In genomic region chr17:30450125-30451027, GRCh38 we compare ENCODE assay signal across 22 cellular contexts. TPM values are rescaled to one million over a fixed set of nuclear protein-coding genes. Genes with fewer than 3 reads are reported as not detected.
A peak's percentile ranks its signal among the peaks of the same experiment; 100 is the strongest.
DNase-seq lines count a peak whose midpoint lies in the region; ATAC-seq and TF ChIP-seq lines count a peak whose summit lies in the region.
"Had no signal": no experiment of that assay in that cellular context is flagged by ENCODE, and none has a peak within 500 bp of the region (broad histone marks: within the 10 kb centered on the region; RNA-seq: fewer than 3 reads in every experiment).

No MANE protein-coding gene starts in this region.

- no peak overlapping the region for H3K4ac ChIP-seq in IMR-90 (ENCODE audit: low read depth, low read length)

- H3K27ac Mint-ChIP-seq in T-helper 17 cell: no peak overlapping the region
- H3K27ac Mint-ChIP-seq: activated CD4-positive, alpha-beta T cell treated with anti-CD3 and anti-CD28 coated beads, Interleukin-2, amount 10 ng/mL, durations not matched to agents 7 days and 5 days; CD4-positive, CD25-positive, alpha-beta regulatory T cell; GM23338; memory B cell; natural killer cell treated with Interleukin-12 subunit alpha and Interleukin-12 subunit beta and Interleukin-15 and Interleukin-18, amount 100 ng/mL, for 72 hours had no signal

- no peak for TF ChIP-seq RAD21 in IMR-90 (IDR thresholded peaks at IDR 0.05; ENCODE audit: low read length)
- TF ChIP-seq RAD21 in liver (IDR thresholded peaks at IDR 0.05): peak in 1 of 2 donors; percentile 51

- no TSS peak for BruUV-seq in IMR-90 (replicated peaks; lab: Mats Ljungman, UMichigan)

- peaks cover 6% of the 10 kb centered on the region for H3K4me1 Mint-ChIP-seq in T-helper 17 cell
- H3K4me1 Mint-ChIP-seq: activated CD4-positive, alpha-beta T cell treated with anti-CD3 and anti-CD28 coated beads, Interleukin-2, amount 10 ng/mL, durations not matched to agents 7 days and 5 days; GM23338; memory B cell had no signal

- H2AFZ ChIP-seq in ACC112 (ENCODE audit: low read length, unreplicated experiment) (no peak overlapping the region), IMR-90 (replicated peaks; ENCODE audit: low read length, poor library complexity) (no peak overlapping the region)
- H2AFZ ChIP-seq: GM23338 had no signal

- H4K5ac ChIP-seq in IMR-90 (ENCODE audit: low read depth, low read length): no peak overlapping the region

- 100% methylated on average over 2 of the region's 12 CpGs; no CpG with 5 or more reads in 1 of the 2 experiments for WGBS in IMR-90 (ENCODE audit: extremely low coverage in 2 of 2, insufficient read length in 1 of 2), 2 experiments
- WGBS in liver: 80% methylated on average over 12 of the region's 12 CpGs

- H3K23ac ChIP-seq in IMR-90 (ENCODE audit: low read depth, low read length): no peak overlapping the region

- H3K18ac ChIP-seq in IMR-90 (ENCODE audit: low read depth, low read length): no peak overlapping the region

- H3K9me3 ChIP-seq in IMR-90 (ENCODE audit: control insufficient read depth, insufficient read depth, low read length) (no peaks in the 10 kb centered on the region), liver (ENCODE audit: control insufficient read depth in 4 of 4, low read length in 3 of 4) (no peaks in the 10 kb centered on the region), T-helper 17 cell (ENCODE audit: control insufficient read depth, low read length, poor library complexity, severe bottlenecking) (no peaks in the 10 kb centered on the region)
- H3K9me3 ChIP-seq: gastroesophageal sphincter, MG63 had no signal

- H3K9ac ChIP-seq in IMR-90 (ENCODE audit: low read depth, low read length) (no peak overlapping the region), liver (ENCODE audit: low read depth in 1 of 2, low read length in 2 of 2) (no peak overlapping the region)

- H2AK9ac ChIP-seq in IMR-90 (replicated peaks; ENCODE audit: low read depth, low read length, poor library complexity): no peak overlapping the region

- no peak overlapping the region for H4K91ac ChIP-seq in IMR-90 (ENCODE audit: insufficient read depth, low read depth, low read length)

- no peak overlapping the region for H2BK20ac ChIP-seq in IMR-90 (ENCODE audit: low read depth, low read length)

- dilution Hi-C loops in IMR-90 (cut with HindIII; ENCODE audit: low sequenced_read_pairs, unreplicated experiment): no loop called here

- no peak for TF ChIP-seq CTCF in IMR-90 (conservative IDR thresholded peaks at IDR 0.05; ENCODE audit: low read depth, low read length)
- no peak for TF ChIP-seq CTCF in liver (IDR thresholded peaks at IDR 0.05; ENCODE audit: low read depth, low read length, missing input control)

- H3K4me1 ChIP-seq in ACC112 (ENCODE audit: control insufficient read depth, insufficient read depth, low read length, unreplicated experiment) (peaks cover 12% of the 10 kb centered on the region), IMR-90 (ENCODE audit: control insufficient read depth, insufficient read depth, low read length) (no peaks in the 10 kb centered on the region; the same call in 1 of the 2 replicates), liver (ENCODE audit: control insufficient read depth in 4 of 4, insufficient read depth in 4 of 4, low read length in 3 of 4) (peaks cover 4 to 17% (median 12%) of the 10 kb centered on the region in 4 donors)

- no peaks in the 10 kb centered on the region for H3K27me3 Mint-ChIP-seq in T-helper 17 cell
- H3K27me3 Mint-ChIP-seq: activated CD4-positive, alpha-beta T cell treated with anti-CD3 and anti-CD28 coated beads, Interleukin-2, amount 10 ng/mL, durations not matched to agents 7 days and 5 days; CD4-positive, CD25-positive, alpha-beta regulatory T cell; effector memory CD8-positive, alpha-beta T cell; memory B cell; natural killer cell treated with Interleukin-12 subunit alpha and Interleukin-12 subunit beta and Interleukin-15 and Interleukin-18, amount 100 ng/mL, for 72 hours had no signal

- H3K4me3 ChIP-seq in ACC112 (ENCODE audit: low read depth, low read length): no peak overlapping the region
- no peak overlapping the region for H3K4me3 ChIP-seq in IMR-90 (ENCODE audit: insufficient read depth, low read depth, low read length)
- no peak overlapping the region for H3K4me3 ChIP-seq in liver (ENCODE audit: low read depth in 1 of 3, low read length in 3 of 3)
- H3K4me3 ChIP-seq: cardiac muscle cell, gastroesophageal sphincter, GM23338, MG63 had no signal

- POLR2A ChIA-PET in IMR-90 (lab: Charles Lee; ENCODE audit: unreplicated experiment): interaction anchor here (0.6 kb wide), 1 partner anchor 1158 kb away, joined by 6 read pairs; no protein-coding TSS in a partner anchor

- H2AK5ac ChIP-seq in IMR-90 (ENCODE audit: low read depth, low read length): 0 out of 2 replicates have a peak overlapping the region, but pooled peaks have one; percentile 15

- no peak for TF ChIP-seq POLR2A in IMR-90 (IDR thresholded peaks at IDR 0.05; ENCODE audit: low read depth, low read length)

- H3K9me1 ChIP-seq in IMR-90 (ENCODE audit: insufficient read depth, low read length): no peaks in the 10 kb centered on the region; the same call in 1 of the 2 replicates

- no peak overlapping the region for H2BK15ac ChIP-seq in IMR-90 (ENCODE audit: low read depth, low read length)

- no peaks in the 10 kb centered on the region for H4K20me1 ChIP-seq in IMR-90 (ENCODE audit: insufficient read depth, low read length)

- H4K8ac ChIP-seq in IMR-90 (ENCODE audit: low read depth in 2 of 2, low read length in 2 of 2): no peak overlapping the region

- H3K14ac ChIP-seq in IMR-90 (replicated peaks; ENCODE audit: low read depth, low read length): no peak overlapping the region

- H3K36me3 Mint-ChIP-seq in T-helper 17 cell (ENCODE audit: low read depth): peaks cover 3% of the 10 kb centered on the region

- H3K27ac ChIP-seq in ACC112 (ENCODE audit: low read depth, low read length) (peak overlapping the region; percentile 73), IMR-90 (ENCODE audit: insufficient read depth, low read length) (no peak overlapping the region), liver (ENCODE audit: low read depth in 1 of 2, low read length in 2 of 2) (peak overlapping the region in 1 of 2 donors; percentile 12)
- H3K27ac ChIP-seq: cardiac muscle cell, gastroesophageal sphincter had no signal

- no peak overlapping the region for H3K56ac ChIP-seq in IMR-90 (ENCODE audit: extremely low read depth, insufficient read depth, low read length)

- H3K4me3 Mint-ChIP-seq in T-helper 17 cell: no peak overlapping the region
- H3K4me3 Mint-ChIP-seq: activated CD4-positive, alpha-beta T cell treated with anti-CD3 and anti-CD28 coated beads, Interleukin-2, amount 10 ng/mL, durations not matched to agents 7 days and 5 days; CD4-positive, CD25-positive, alpha-beta regulatory T cell; effector memory CD8-positive, alpha-beta T cell; GM23338; memory B cell; natural killer cell treated with Interleukin-12 subunit alpha and Interleukin-12 subunit beta and Interleukin-15 and Interleukin-18, amount 100 ng/mL, for 72 hours had no signal

- ATAC-seq in IMR-90 (ENCODE audit: low read depth) (peak; percentile 79), T-helper 17 cell (no peak), HG02938 (IDR thresholded peaks at IDR 0.05; ENCODE audit: unreplicated experiment) (no peak)
- ATAC-seq: effector memory CD8-positive, alpha-beta T cell; gastroesophageal sphincter; GM23338; natural killer cell treated with Interleukin-12 subunit alpha and Interleukin-12 subunit beta and Interleukin-15 and Interleukin-18, amount 100 ng/mL, for 72 hours; stimulated activated naive CD8-positive, alpha-beta T cell treated with anti-CD3 and anti-CD28 coated beads, Interleukin-15, Interleukin-2, amounts not matched to agents 100 U/mL and 50 U/mL, for 24 hours had no signal

- H3K27me3 ChIP-seq in ACC112 (ENCODE audit: insufficient read depth, low read length) (no peaks in the 10 kb centered on the region), IMR-90 (ENCODE audit: control insufficient read depth, insufficient read depth, low read length) (no peaks in the 10 kb centered on the region), liver (ENCODE audit: control insufficient read depth in 4 of 4, insufficient read depth in 4 of 4, low read length in 3 of 4) (no peaks in the 10 kb centered on the region)
- H3K27me3 ChIP-seq: cardiac muscle cell, gastroesophageal sphincter, MG63 had no signal

- peaks cover 10 to 22% of the 10 kb centered on the region in 2 experiments; a peak in 3 of 4 replicates for H3K79me1 ChIP-seq in IMR-90 (ENCODE audit: low read depth in 1 of 2, low read length in 2 of 2)

- H3K4me2 ChIP-seq in IMR-90 (ENCODE audit: low read depth, low read length): no peak overlapping the region
- H3K4me2 ChIP-seq: GM23338 had no signal

- DNase-seq in IMR-90: peak; percentile 33
- DNase-seq in dermis blood vessel endothelial cell: peak; percentile 8
- no peak for DNase-seq in ecto neural progenitor cell (ENCODE audit: low spot score)
- DNase-seq in NCI-H2081 (lab: John Stamatoyannopoulos, UW): no peak
- no peak for DNase-seq in T-helper 17 cell
- DNase-seq: activated CD4-positive, alpha-beta T cell treated with anti-CD3 and anti-CD28 coated beads, Interleukin-2, amount 10 ng/mL, durations not matched to agents 7 days and 5 days; activated naive CD4-positive, alpha-beta T cell treated with anti-CD3 and anti-CD28 coated beads, Interleukin-2, amount 50 U/mL, for 16 hours; CD4-positive, CD25-positive, alpha-beta regulatory T cell; effector memory CD8-positive, alpha-beta T cell; MG63; NCI-H2029 treated with DMSO at 0.1 percent for 48 hours; NCI-H524 treated with DMSO at 0.1 percent for 48 hours; OCI-M1; stimulated activated naive CD8-positive, alpha-beta T cell treated with anti-CD3 and anti-CD28 coated beads, Interleukin-15, Interleukin-2, amounts not matched to agents 100 U/mL and 50 U/mL, for 24 hours had no signal

- intact Hi-C loops in IMR-90 (cut with micrococcal nuclease): no loop called here

- peaks cover 16% of the 10 kb centered on the region for H3K36me3 ChIP-seq in ACC112 (ENCODE audit: insufficient read depth, low read length)
- H3K36me3 ChIP-seq in IMR-90 (ENCODE audit: control insufficient read depth, insufficient read depth, low read length): peaks cover 8% of the 10 kb centered on the region
- H3K36me3 ChIP-seq in liver (ENCODE audit: control insufficient read depth in 4 of 4, insufficient read depth in 3 of 4, low read depth in 1 of 4, low read length in 3 of 4): peaks cover 5 to 11% (median 9%) of the 10 kb centered on the region in 4 donors

- CTCF ChIA-PET in IMR-90 (lab: Yijun Ruan, JAX): no interaction called here

- no peak overlapping the region for H2BK5ac ChIP-seq in IMR-90 (ENCODE audit: low read depth, low read length, poor library complexity, severe bottlenecking)

- H2BK120ac ChIP-seq in IMR-90 (ENCODE audit: low read depth, low read length): no peak overlapping the region

- in situ Hi-C loops in IMR-90 (cut with MboI; ENCODE audit: low sequenced_read_pairs): no loop called here

- no peaks in the 10 kb centered on the region for H3K79me2 ChIP-seq in ACC112 (ENCODE audit: control insufficient read depth, insufficient read depth, low read length, unreplicated experiment)

RNA-seq across cellular contexts. Expression of gene GOSR1, which starts 26.8 kb away (rescaled TPM):
- 47.5 and 64.7 TPM in 2 replicates for total RNA-seq in IMR-90 (2012; rRNA removed)
- polyA plus RNA-seq in IMR-90 (2012; rRNA removed): 14.0 and 21.2 TPM in 2 replicates
- polyA plus RNA-seq in IMR-90 (2012; cell fraction: cytosol; rRNA removed): 6.0 and 11.5 TPM in 2 replicates
- 10.9 and 39.3 TPM in 2 replicates for polyA plus RNA-seq in IMR-90 (2012; cell fraction: nucleus; rRNA removed; ENCODE audit: low replicate concordance)
- total RNA-seq in dermis blood vessel endothelial cell: 42.1 and 45.4 TPM in 2 replicates
- 10 to 100 TPM; 17.1 to 35.5 TPM for total RNA-seq in liver
- polyA plus RNA-seq in liver: 10 to 100 TPM; 15.0 to 40.4 TPM
- 10 to 100 TPM; 42.8 to 51.1 TPM for total RNA-seq in T-helper 17 cell

Comparison
In these comparisons a context has a peak if more than half of its experiments do, and no peak if none do; other contexts are left out.
1. DNase-seq: peak in IMR-90 (single experiment) and dermis blood vessel endothelial cell (single experiment); none in ecto neural progenitor cell (single experiment), NCI-H2081 (0 of 2) and T-helper 17 cell (0 of 3).